ENCODE assay signal across 21 cellular contexts in genomic region chr18:30487962-30488361, GRCh38.
"Had no signal": no experiment of that assay in that cellular context is flagged by ENCODE, and none has a peak within 500 bp of the region (broad histone marks: within the 10 kb centered on the region; RNA-seq: fewer than 3 reads in every experiment).

No MANE protein-coding gene starts in this region.

- H3K4me3 Mint-ChIP-seq: activated CD8-positive, alpha-beta T cell treated with anti-CD3 and anti-CD28 coated beads for 36 hours; central memory CD8-positive, alpha-beta T cell; dendritic cell treated with granulocyte-macrophage colony-stimulating factor and Interleukin-4, amounts not matched to agents 40 ng/mL and 50 ng/mL, for 4 days; immature natural killer cell; natural killer cell; stimulated activated naive CD8-positive, alpha-beta T cell treated with anti-CD3 and anti-CD28 coated beads, Interleukin-15, amount 100 ng/mL, for 72 hours; T-cell had no signal

- H3K27me3 Mint-ChIP-seq: activated CD8-positive, alpha-beta T cell treated with anti-CD3 and anti-CD28 coated beads for 36 hours; central memory CD8-positive, alpha-beta T cell; dendritic cell treated with granulocyte-macrophage colony-stimulating factor and Interleukin-4, amounts not matched to agents 40 ng/mL and 50 ng/mL, for 4 days; stimulated activated naive CD8-positive, alpha-beta T cell treated with anti-CD3 and anti-CD28 coated beads, Interleukin-15, amount 100 ng/mL, for 72 hours; T-cell had no signal

- H3K27ac Mint-ChIP-seq: activated CD8-positive, alpha-beta T cell treated with anti-CD3 and anti-CD28 coated beads for 36 hours; dendritic cell treated with granulocyte-macrophage colony-stimulating factor and Interleukin-4, amounts not matched to agents 40 ng/mL and 50 ng/mL, for 4 days; immature natural killer cell; natural killer cell; stimulated activated naive CD8-positive, alpha-beta T cell treated with anti-CD3 and anti-CD28 coated beads, Interleukin-15, amount 100 ng/mL, for 72 hours; T-cell had no signal

- H3K27me3 ChIP-seq: ascending aorta had no signal

- H3K4me1 ChIP-seq: ascending aorta had no signal

- DNase-seq: activated CD4-positive, alpha-beta T cell treated with anti-CD3 and anti-CD28 coated beads for 4 hours; activated CD8-positive, alpha-beta memory T cell treated with anti-CD3 and anti-CD28 coated beads, Interleukin-2, amount 50 U/mL, for 48 hours; activated CD8-positive, alpha-beta T cell treated with anti-CD3 and anti-CD28 coated beads for 36 hours; activated naive CD4-positive, alpha-beta T cell; erythroblast; immature natural killer cell; left colon; natural killer cell; nucleus accumbens; stimulated activated CD4-positive, alpha-beta T cell treated with anti-CD3 and anti-CD28 coated beads, Interleukin-12 subunit alpha, Interleukin-12 subunit beta, amount 100 ng/mL, for 4 hours; stimulated activated CD4-positive, alpha-beta T cell treated with anti-CD3 and anti-CD28 coated beads, Interleukin-4, amount 100 ng/mL, for 1 hour; stimulated activated CD8-positive, alpha-beta memory T cell treated with anti-CD3 and anti-CD28 coated beads, Interleukin-4, amount 100 ng/mL, for 48 hours; stimulated activated naive CD8-positive, alpha-beta T cell treated with anti-CD3 and anti-CD28 coated beads, Interleukin-15, amount 100 ng/mL, for 72 hours; T-cell; WERI-Rb-1 had no signal

- H3K27ac ChIP-seq: ascending aorta, thoracic aorta, WERI-Rb-1 had no signal

- ATAC-seq: activated CD8-positive, alpha-beta T cell treated with anti-CD3 and anti-CD28 coated beads for 36 hours; left colon; natural killer cell; sciatic nerve; stimulated activated naive CD8-positive, alpha-beta T cell treated with anti-CD3 and anti-CD28 coated beads, Interleukin-15, amount 100 ng/mL, for 72 hours; T-cell had no signal

- H3K4me1 Mint-ChIP-seq: central memory CD8-positive, alpha-beta T cell; immature natural killer cell; natural killer cell; stimulated activated naive CD8-positive, alpha-beta T cell treated with anti-CD3 and anti-CD28 coated beads, Interleukin-15, amount 100 ng/mL, for 72 hours; T-cell had no signal

- H3K9me3 ChIP-seq: ascending aorta, thoracic aorta had no signal

- H3K4me3 ChIP-seq: ascending aorta, lung, thoracic aorta had no signal

- H3K36me3 Mint-ChIP-seq: immature natural killer cell, natural killer cell, T-cell had no signal

- H3K36me3 ChIP-seq: ascending aorta, thoracic aorta, WERI-Rb-1 had no signal
